ENCODE assay signal across 1 cellular context in the genomic region with DNA sequence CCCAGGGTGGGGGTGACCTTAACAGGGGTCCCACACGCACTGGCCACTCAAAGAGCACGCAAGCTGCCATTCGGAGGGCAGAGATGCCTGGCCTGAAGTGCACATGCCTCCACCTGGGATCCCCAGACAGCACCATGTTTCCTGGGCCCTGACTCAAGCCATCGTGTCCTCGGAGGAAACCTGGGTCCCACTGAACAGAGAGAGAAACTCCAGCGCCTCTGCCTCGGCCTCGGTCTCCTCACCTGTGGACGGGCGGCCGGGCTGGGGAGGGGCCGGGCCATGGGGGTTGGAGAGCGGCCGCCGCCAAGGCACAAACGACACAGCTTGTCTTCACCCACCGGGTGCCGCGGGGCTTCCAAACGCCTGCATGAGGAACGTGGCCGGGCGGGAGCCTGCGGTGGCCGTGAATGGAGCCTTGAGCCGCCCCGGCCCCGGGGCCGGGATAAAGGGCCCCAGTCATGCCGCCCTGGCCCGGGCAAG.
TF ChIP-seq lines count a peak whose summit lies in the region.

No MANE protein-coding gene starts in this region.

TF ChIP-seq in HCT116, 20 proteins besides CTCF, POLR2A, EP300 and RAD21:
- no peak for TF ChIP-seq FOSL1 (IDR thresholded peaks at IDR 0.05; ENCODE audit: low read depth)
- no peak for TF ChIP-seq REST (IDR thresholded peaks at IDR 0.05; ENCODE audit: low read depth)
